18 cellular contexts compared by ENCODE assay signal in the genomic region with DNA sequence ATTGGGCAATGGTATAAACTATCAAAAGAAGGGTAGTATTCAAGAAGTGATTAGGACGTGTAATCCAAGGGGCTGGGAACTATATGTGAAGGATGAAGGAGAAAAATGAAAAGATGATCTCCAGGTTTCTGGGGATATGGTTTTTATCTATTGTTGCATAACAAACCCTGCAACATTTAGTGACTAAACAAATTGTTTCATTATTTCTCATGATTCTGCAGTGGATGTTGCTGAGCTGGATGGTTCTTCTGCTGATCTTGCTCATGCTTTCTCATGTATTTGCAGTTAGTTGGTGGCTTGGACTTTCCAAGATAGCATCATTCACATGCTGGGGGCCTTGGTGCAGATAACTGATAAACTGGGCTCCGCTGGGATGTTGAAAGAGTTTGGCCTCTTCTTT. TPM values are rescaled to one million over a fixed set of nuclear protein-coding genes. Genes with fewer than 3 reads are reported as not detected.
DNase-seq lines count a peak whose midpoint lies in the region; ATAC-seq and TF ChIP-seq lines count a peak whose summit lies in the region.
"Had no signal": no experiment of that assay in that cellular context is flagged by ENCODE, and none has a peak within 500 bp of the region (broad histone marks: within the 10 kb centered on the region; RNA-seq: fewer than 3 reads in every experiment).

No MANE protein-coding gene starts in this region.

- H3K4me1 ChIP-seq in ACC112 (ENCODE audit: control insufficient read depth, insufficient read depth, low read length, unreplicated experiment) (peaks cover 10% of the 10 kb centered on the region), GM23248 (ENCODE audit: insufficient read depth) (0 out of 2 replicates have a peak, but pooled peaks cover 8% of the 10 kb centered on the region), RWPE2 (ENCODE audit: insufficient read depth, poor library complexity, severe bottlenecking) (peaks cover 20% of the 10 kb centered on the region), neural progenitor cell (no peaks in the 10 kb centered on the region)

- H3K9me2 ChIP-seq in GM23248 (ENCODE audit: insufficient read depth), result no peaks in the 10 kb centered on the region

- H3K36me3 ChIP-seq in ACC112 (ENCODE audit: insufficient read depth, low read length) (no peaks in the 10 kb centered on the region), GM23248 (ENCODE audit: low read depth) (no peaks in the 10 kb centered on the region), RWPE2 (ENCODE audit: low read depth) (no peaks in the 10 kb centered on the region), neural progenitor cell (no peaks in the 10 kb centered on the region)

- H3K9me3 Mint-ChIP-seq in neural progenitor cell, result peaks cover 2% of the 10 kb centered on the region

- H3K4me3 ChIP-seq in ACC112 (ENCODE audit: low read depth, low read length) (no peak overlapping the region), GM23248 (no peak overlapping the region), RWPE2 (ENCODE audit: severe bottlenecking) (no peak overlapping the region), fibroblast of villous mesenchyme (ENCODE audit: low read depth, low read length) (no peak overlapping the region), neural progenitor cell (no peak overlapping the region)

- H3K4me1 Mint-ChIP-seq in neural progenitor cell, result no peaks in the 10 kb centered on the region
- H3K4me1 Mint-ChIP-seq: CD14-positive monocyte had no signal

- TF ChIP-seq CTCF in RWPE2 (IDR thresholded peaks at IDR 0.05; ENCODE audit: poor library complexity, severe bottlenecking), result no peak
- no peak for TF ChIP-seq CTCF in fibroblast of villous mesenchyme (IDR thresholded peaks at IDR 0.05; ENCODE audit: insufficient read depth, low read depth, low read length)
- no peak for TF ChIP-seq CTCF in neural progenitor cell (IDR thresholded peaks at IDR 0.05)

- H3K79me2 ChIP-seq in ACC112 (ENCODE audit: control insufficient read depth, insufficient read depth, low read length, unreplicated experiment), result no peaks in the 10 kb centered on the region
- no peaks in the 10 kb centered on the region for H3K79me2 ChIP-seq in GM23248 (ENCODE audit: insufficient read depth)
- no peaks in the 10 kb centered on the region for H3K79me2 ChIP-seq in neural progenitor cell (ENCODE audit: low read depth)

- H3K4me3 Mint-ChIP-seq in neural progenitor cell, result no peak overlapping the region
- H3K4me3 Mint-ChIP-seq: CD14-positive monocyte had no signal

- ATAC-seq in RWPE2 (ENCODE audit: low read depth), result peak; percentile 60
- ATAC-seq in GM21576 (IDR thresholded peaks at IDR 0.05; ENCODE audit: unreplicated experiment), result no peak

- H3K4me2 ChIP-seq in GM23248 (ENCODE audit: unreplicated experiment), result no peak overlapping the region
- H3K4me2 ChIP-seq in neural progenitor cell, result no peak overlapping the region

- H4K20me1 ChIP-seq in GM23248 (ENCODE audit: insufficient read depth) (no peaks in the 10 kb centered on the region), neural progenitor cell (ENCODE audit: low read depth) (no peaks in the 10 kb centered on the region)

- no peaks in the 10 kb centered on the region for H3K36me3 Mint-ChIP-seq in neural progenitor cell
- H3K36me3 Mint-ChIP-seq: CD14-positive monocyte had no signal

- H3K27ac ChIP-seq in ACC112 (ENCODE audit: low read depth, low read length), result peak overlapping the region; percentile 58
- H3K27ac ChIP-seq in GM23248, result no peak overlapping the region
- H3K27ac ChIP-seq in RWPE2 (ENCODE audit: poor library complexity, severe bottlenecking), result peak overlapping the region; percentile 85
- no peak overlapping the region for H3K27ac ChIP-seq in neural progenitor cell

- in situ Hi-C loops in GM23248 (cut with MboI), result no loop called here

- DNase-seq in GM23248, result peak; percentile 41
- no peak for DNase-seq in RWPE2 (ENCODE audit: low spot score)
- peak; percentile 29 for DNase-seq in fibroblast of villous mesenchyme (ENCODE audit: low read depth)
- DNase-seq in neural progenitor cell (ENCODE audit: low spot score), result no peak
- no peak for DNase-seq in LoVo (ENCODE audit: low spot score)
- DNase-seq in NCI-H146 treated with DMSO at 0.1 percent for 48 hours (lab: John Stamatoyannopoulos, UW; ENCODE audit: unreplicated experiment), result no peak
- DNase-seq: 8988T, COR-L47, GOT3, NCI-H1436, NCI-H2081 treated with DMSO at 0.1 percent for 48 hours, NCI-H2227 treated with DMSO at 0.1 percent for 48 hours had no signal

- H3K27ac Mint-ChIP-seq in neural progenitor cell, result no peak overlapping the region
- H3K27ac Mint-ChIP-seq: CD14-positive monocyte had no signal

- H3K9me3 ChIP-seq in GM23248 (ENCODE audit: low read depth), result no peaks in the 10 kb centered on the region
- H3K9me3 ChIP-seq in RWPE2 (ENCODE audit: severe bottlenecking), result no peaks in the 10 kb centered on the region
- no peaks in the 10 kb centered on the region for H3K9me3 ChIP-seq in neural progenitor cell (ENCODE audit: low read depth)

- no peaks in the 10 kb centered on the region; the same call in none of the 2 replicates for H3K27me3 ChIP-seq in ACC112 (ENCODE audit: insufficient read depth, low read length)
- H3K27me3 ChIP-seq in GM23248 (replicated peaks; ENCODE audit: insufficient read depth), result no peaks in the 10 kb centered on the region
- no peaks in the 10 kb centered on the region for H3K27me3 ChIP-seq in RWPE2 (ENCODE audit: insufficient read depth, poor library complexity, severe bottlenecking)
- peaks cover 94% of the 10 kb centered on the region for H3K27me3 ChIP-seq in neural progenitor cell

- no peak overlapping the region for H3K9ac ChIP-seq in GM23248
- no peak overlapping the region for H3K9ac ChIP-seq in neural progenitor cell

- H3F3A ChIP-seq in GM23248 (ENCODE audit: insufficient read depth) (peaks cover 10% of the 10 kb centered on the region; the same call in 1 of the 2 replicates), neural progenitor cell (ENCODE audit: low read depth) (no peaks in the 10 kb centered on the region)

- peaks cover 2% of the 10 kb centered on the region for H3K27me3 Mint-ChIP-seq in neural progenitor cell (ENCODE audit: insufficient read depth, low read depth)

- WGBS in GM23248 (ENCODE audit: low coverage in 1 of 2, low lambda C conversion rate in 2 of 2, missing lambda C conversion rate in 2 of 2), 2 experiments, result 46 to 48% methylated on average over 2 of the region's 2 CpGs

- H2AFZ ChIP-seq in ACC112 (ENCODE audit: low read length, unreplicated experiment) (no peak overlapping the region), GM23248 (no peak overlapping the region), neural progenitor cell (replicated peaks) (no peak overlapping the region)

RNA-seq across cellular contexts. Expression of a gene that starts 29.1 kb away (rescaled TPM):
- total RNA-seq in GM23248 (2014; rRNA removed; shearing (Covaris generic)), result not detected in 2 replicates
- not detected in 2 replicates for polyA plus RNA-seq in GM23248 (2016; fragmentation: Nextera tagmentation; extraction: Ambion mirVana)
- total RNA-seq in fibroblast of villous mesenchyme (not detected in 2 replicates), neural progenitor cell (ENCODE audit: low replicate concordance) (not detected in 2 replicates)
- total RNA-seq: G401, LHCN-M2, SK-MEL-5 had no signal
- polyA plus RNA-seq: CD14-positive monocyte had no signal

Comparison
In these comparisons a context has a peak if more than half of its experiments do, and no peak if none do; other contexts are left out.
1. H3K27ac ChIP-seq: peak in ACC112 (single experiment) and RWPE2 (single experiment); none in GM23248 (single experiment) and neural progenitor cell (single experiment).
2. DNase-seq: peak in GM23248 (single experiment) and fibroblast of villous mesenchyme (single experiment); none in RWPE2 (single experiment), neural progenitor cell (single experiment), LoVo (single experiment) and NCI-H146 treated with DMSO at 0.1 percent for 48 hours (single experiment).